8 cellular contexts compared by ENCODE assay signal in the genomic region with DNA sequence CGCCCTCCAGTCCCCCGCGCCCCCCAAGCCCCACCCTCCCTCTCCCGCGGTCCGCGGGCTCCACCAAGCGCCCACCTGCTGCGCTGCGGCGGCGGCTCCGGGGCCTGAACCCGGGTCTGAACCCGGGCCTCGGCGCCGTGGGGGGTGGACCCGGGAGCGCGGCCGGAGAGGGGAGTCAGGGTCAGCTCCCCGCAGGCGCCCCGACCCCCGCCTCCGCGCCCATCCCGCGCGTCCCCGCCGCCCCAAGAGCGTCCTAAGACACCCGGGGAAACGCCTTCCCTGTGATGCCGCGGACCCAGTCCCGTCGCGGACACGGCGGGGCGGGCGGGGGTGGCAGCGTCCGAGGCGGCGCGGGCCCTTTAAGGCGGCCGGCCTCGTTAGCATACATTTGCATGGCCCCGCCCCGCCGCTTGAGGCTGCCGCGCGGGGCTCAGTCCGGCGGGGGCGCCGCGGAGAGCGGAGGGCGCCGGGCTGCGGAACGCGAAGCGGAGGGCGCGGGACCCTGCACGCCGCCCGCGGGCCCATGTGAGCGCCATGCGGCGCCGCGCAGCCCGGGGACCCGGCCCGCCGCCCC. TPM values are rescaled to one million over a fixed set of nuclear protein-coding genes. Genes with fewer than 3 reads are reported as not detected.
DNase-seq lines count a peak whose midpoint lies in the region; ATAC-seq and TF ChIP-seq lines count a peak whose summit lies in the region.

MMP17 (plus strand) TSS at position 433 of the 574 bp plus-strand sequence; CDS start at position 535, 102 bp downstream.

- no TSS peak for BruUV-seq in HCT116 (replicated peaks; lab: Mats Ljungman, UMichigan)

- no peaks in the 10 kb centered on the region for H3K27me3 ChIP-seq in HCT116 (ENCODE audit: insufficient read depth, low read length)
- no peaks in the 10 kb centered on the region for H3K27me3 ChIP-seq in OCI-LY1 (ENCODE audit: insufficient read depth, low read length)
- H3K27me3 ChIP-seq in iPS-20b (ENCODE audit: insufficient read depth, low read length): peaks cover 33% of the 10 kb centered on the region

- TF ChIP-seq CTCF in HCT116 (IDR thresholded peaks at IDR 0.05 in 2 of 3, conservative IDR thresholded peaks at IDR 0.05 in 1 of 3; ENCODE audit: borderline replicate concordance in 1 of 3, insufficient read depth in 1 of 3, low read depth in 2 of 3, low read length in 2 of 3) (peak in 1 of 3 experiments; percentile 8; a peak in 1 of 6 replicates), OCI-LY1 (IDR thresholded peaks at IDR 0.05; ENCODE audit: low read length) (peak; percentile 25), brain (conservative IDR thresholded peaks at IDR 0.05) (peak in 1 of 2 experiments; percentile 25)

- H4K20me1 ChIP-seq in HCT116 (ENCODE audit: insufficient read depth) (no peaks in the 10 kb centered on the region), OCI-LY1 (ENCODE audit: insufficient read depth, low read length) (no peaks in the 10 kb centered on the region)

- H3K9me3 ChIP-seq in HCT116 (ENCODE audit: control insufficient read depth in 1 of 2, insufficient read depth in 1 of 2, low read depth in 1 of 2, low read length in 2 of 2) (no peaks in the 10 kb centered on the region), OCI-LY1 (ENCODE audit: low read length) (no peaks in the 10 kb centered on the region), iPS-20b (ENCODE audit: insufficient read depth, low read depth, low read length) (no peaks in the 10 kb centered on the region)

- POLR2A ChIA-PET in HCT116 (lab: Charles Lee): no interaction called here

- peaks cover 12 to 20% of the 10 kb centered on the region in 2 experiments; a peak in 3 of 4 replicates for H3K4me1 ChIP-seq in HCT116 (ENCODE audit: control insufficient read depth in 1 of 2, insufficient read depth in 2 of 2, low read length in 2 of 2)
- H3K4me1 ChIP-seq in OCI-LY1 (ENCODE audit: insufficient read depth, low read length, severe bottlenecking): no peaks in the 10 kb centered on the region
- H3K4me1 ChIP-seq in iPS-20b (ENCODE audit: insufficient read depth, low read length): no peaks in the 10 kb centered on the region; the same call in 1 of the 2 replicates

- peak; percentile 76 for ATAC-seq in HCT116

- intact Hi-C loops in HCT116 (cut with micrococcal nuclease): loop anchor here (2.0 to 5.0 kb wide), 3 partner anchors 723 to 1066 kb away; no protein-coding TSS in a partner anchor

- no peak within 1 kb of the TSS for H2AFZ ChIP-seq in HCT116 (ENCODE audit: low read depth, low read length, poor library complexity, severe bottlenecking)
- H2AFZ ChIP-seq in OCI-LY1 (ENCODE audit: low read length): no peak within 1 kb of the TSS

- H3K4me2 ChIP-seq in HCT116 (ENCODE audit: low read length) (peak within 1 kb of the TSS; percentile 99), OCI-LY1 (ENCODE audit: low read length) (peak within 1 kb of the TSS; percentile 44)

- H3K27ac ChIP-seq in HCT116 (ENCODE audit: low read depth, low read length): peak within 1 kb of the TSS; percentile 34; the same call in 1 of the 2 replicates
- no peak within 1 kb of the TSS for H3K27ac ChIP-seq in OCI-LY1 (ENCODE audit: low read depth, low read length, poor library complexity, severe bottlenecking)
- H3K27ac ChIP-seq in iPS-20b (ENCODE audit: low read length): no peak within 1 kb of the TSS

- peaks cover 5% of the 10 kb centered on the region; the same call in 1 of the 2 replicates for H3K79me2 ChIP-seq in HCT116 (ENCODE audit: insufficient read depth, low read length)
- H3K79me2 ChIP-seq in OCI-LY1 (ENCODE audit: insufficient read depth, low read length): no peaks in the 10 kb centered on the region

- peak within 1 kb of the TSS; percentile 70 to 79 for H3K4me3 ChIP-seq in HCT116 (replicated peaks in 1 of 2; ENCODE audit: low read depth in 1 of 2, low read length in 2 of 2)
- peak within 1 kb of the TSS; percentile 19 for H3K4me3 ChIP-seq in OCI-LY1 (ENCODE audit: low read depth, low read length, poor library complexity, severe bottlenecking)
- peak within 1 kb of the TSS; percentile 75 for H3K4me3 ChIP-seq in iPS-20b (ENCODE audit: low read length)

- H3K36me3 ChIP-seq in HCT116 (ENCODE audit: control insufficient read depth in 1 of 2, insufficient read depth in 2 of 2, low read length in 2 of 2): no peaks in the 10 kb centered on the region
- no peaks in the 10 kb centered on the region for H3K36me3 ChIP-seq in OCI-LY1 (ENCODE audit: insufficient read depth, low read length)
- no peaks in the 10 kb centered on the region; the same call in 1 of the 2 replicates for H3K36me3 ChIP-seq in iPS-20b (ENCODE audit: insufficient read depth, low read depth, low read length)

- peak within 1 kb of the TSS; percentile 80 to 83 (median 82) for H3K4me3 Mint-ChIP-seq in brain

- CTCF ChIA-PET in HCT116 (lab: Charles Lee): no interaction called here

- H3F3A ChIP-seq in OCI-LY1 (ENCODE audit: insufficient read depth, low read length): no peaks in the 10 kb centered on the region

- DNase-seq in NCI-H82 (lab: John Stamatoyannopoulos, UW) (peak; percentile 77), NCI-H82 treated with DMSO at 0.1 percent for 48 hours (lab: John Stamatoyannopoulos, UW; ENCODE audit: unreplicated experiment) (no peak), HCT116 (ENCODE audit: low read depth, low spot score) (no peak), GM19240 (ENCODE audit: insufficient read length, low spot score) (no peak)
- peak; percentile 33 for DNase-seq in stimulated activated CD4-positive, alpha-beta T cell treated with anti-CD3 and anti-CD28 coated beads, Interleukin-4, amount 100 ng/mL, for 24 hours

- H3K9ac ChIP-seq in HCT116 (ENCODE audit: low read length) (peak within 1 kb of the TSS; percentile 73), OCI-LY1 (ENCODE audit: low read length) (no peak within 1 kb of the TSS), iPS-20b (ENCODE audit: low read depth, low read length) (peak within 1 kb of the TSS; percentile 75; the same call in 1 of the 2 replicates)

- no peaks in the 10 kb centered on the region for H3K36me3 Mint-ChIP-seq in brain

- H3K9me2 ChIP-seq in HCT116 (ENCODE audit: insufficient read depth) (no peaks in the 10 kb centered on the region), OCI-LY1 (ENCODE audit: low read depth, low read length) (no peaks in the 10 kb centered on the region)

- RAD21 ChIA-PET in HCT116 (lab: Charles Lee; ENCODE audit: low non-redundant PET in 1 of 2, low total read pairs in 2 of 2, uncharacterized antibody in 2 of 2, unreplicated experiment in 2 of 2): no interaction called here

- no peak for TF ChIP-seq POLR2A in HCT116 (IDR thresholded peaks at IDR 0.05; ENCODE audit: borderline replicate concordance, extremely low read depth, insufficient read depth, insufficient read length)

- peaks cover 0 to 4% (median 2%) of the 10 kb centered on the region in 5 experiments for H3K9me3 Mint-ChIP-seq in brain

- TF ChIP-seq RAD21 in HCT116 (IDR thresholded peaks at IDR 0.05; ENCODE audit: low read depth): peak; percentile 53

- H3K27me3 Mint-ChIP-seq in brain: peaks cover 16% of the 10 kb centered on the region

- H3K4me1 Mint-ChIP-seq in brain: peaks cover 18% of the 10 kb centered on the region

- peak within 1 kb of the TSS in 2 of 5 experiments; percentile 45 to 66 for H3K27ac Mint-ChIP-seq in brain

TF ChIP-seq in HCT116, 20 proteins besides CTCF, POLR2A, EP300 and RAD21:
- TF ChIP-seq POLR2AphosphoS5 (IDR thresholded peaks at IDR 0.05; ENCODE audit: low read depth, low read length): peak; percentile 85
- peak; percentile 75 for TF ChIP-seq TCF7L2 (IDR thresholded peaks at IDR 0.05; ENCODE audit: borderline replicate concordance, extremely low read depth, insufficient read depth, insufficient read length)
- TF ChIP-seq CEBPB (IDR thresholded peaks at IDR 0.05; ENCODE audit: low read depth): no peak
TF ChIP-seq in HCT116: peak in this region for 2.

RNA-seq across cellular contexts. Expression of gene MMP17, which starts in this region (rescaled TPM):
- total RNA-seq in HCT116 (2021; ENCODE audit: unreplicated experiment): 14.3 TPM
- polyA plus RNA-seq in HCT116 (2012): 14.5 and 16.0 TPM in 2 replicates
- 15.5 TPM for polyA plus RNA-seq in brain (ENCODE audit: insufficient read depth, low read depth, low replicate concordance)

Comparison
In these comparisons a context has a peak if more than half of its experiments do, and no peak if none do; other contexts are left out.
1. DNase-seq: peak in NCI-H82 (single experiment) and stimulated activated CD4-positive, alpha-beta T cell treated with anti-CD3 and anti-CD28 coated beads, Interleukin-4, amount 100 ng/mL, for 24 hours (single experiment); none in NCI-H82 treated with DMSO at 0.1 percent for 48 hours (single experiment), HCT116 (single experiment) and GM19240 (single experiment).
2. H3K4me3 ChIP-seq: peak in every context shown above with its lines; median percentile 75 in iPS-20b; 74 in HCT116; 19 in OCI-LY1.